20 cellular contexts compared by ENCODE assay signal in genomic region chr5:142438573-142438972, GRCh38.
DNase-seq lines count a peak whose midpoint lies in the region; ATAC-seq and TF ChIP-seq lines count a peak whose summit lies in the region.
"Had no signal": no experiment of that assay in that cellular context is flagged by ENCODE, and none has a peak within 500 bp of the region (broad histone marks: within the 10 kb centered on the region; RNA-seq: fewer than 3 reads in every experiment).

No MANE protein-coding gene starts in this region.

- H3K79me2 ChIP-seq in HCT116 (ENCODE audit: insufficient read depth, low read length) (no peaks in the 10 kb centered on the region), osteoblast (ENCODE audit: insufficient read depth, low read length) (no peaks in the 10 kb centered on the region)

- peaks cover 63% of the 10 kb centered on the region for H3K4me1 Mint-ChIP-seq in nephron
- H3K4me1 Mint-ChIP-seq: memory B cell had no signal

- DNase-seq in HCT116 (ENCODE audit: low read depth, low spot score) (no peak), fibroblast of mammary gland (ENCODE audit: low read depth) (peak; percentile 62), upper lobe of left lung (no peak), posterior vena cava (ENCODE audit: low spot score) (no peak), osteoblast (ENCODE audit: insufficient read length, low spot score, missing footprints) (no peak), NCI-H1436 treated with DMSO at 0.1 percent for 48 hours (lab: John Stamatoyannopoulos, UW) (no peak)
- DNase-seq: amygdala; BE2C; effector CD4-positive, alpha-beta T cell; GOT3; natural killer cell; NCI-H1105; NCI-H524; OCI-M1; SIG-M5; stimulated activated naive B cell treated with anti-CD40 and anti-IgM and Interleukin-4, amounts not matched to agents 10 μg/mL and 1 μg/mL and 100 μg/mL, for 72 hours; tibial artery had no signal

- RAD21 ChIA-PET in HCT116 (lab: Charles Lee; ENCODE audit: low non-redundant PET in 1 of 2, low total read pairs in 2 of 2, uncharacterized antibody in 2 of 2, unreplicated experiment in 2 of 2) = no interaction called here

- TF ChIP-seq EP300 in upper lobe of left lung (IDR thresholded peaks at IDR 0.05) = no peak

- no peak for TF ChIP-seq RAD21 in HCT116 (IDR thresholded peaks at IDR 0.05; ENCODE audit: low read depth)

- peaks cover 4% of the 10 kb centered on the region for H3K27me3 Mint-ChIP-seq in nephron (ENCODE audit: low read depth)

- TF ChIP-seq POLR2A in HCT116 (IDR thresholded peaks at IDR 0.05; ENCODE audit: borderline replicate concordance, extremely low read depth, insufficient read depth, insufficient read length) = no peak
- TF ChIP-seq POLR2A in upper lobe of left lung (IDR thresholded peaks at IDR 0.05) = no peak

- POLR2A ChIA-PET in HCT116 (lab: Charles Lee) = interaction anchor here (1.1 to 1.3 kb wide), 2 partner anchors 75 to 82 kb away, joined by 3 to 10 read pairs; no protein-coding TSS in a partner anchor

- H3K4me3 ChIP-seq in HCT116 (replicated peaks in 1 of 2; ENCODE audit: low read depth in 1 of 2, low read length in 2 of 2) (no peak overlapping the region), fibroblast of mammary gland (ENCODE audit: control insufficient read depth, low read depth, low read length) (no peak overlapping the region), upper lobe of left lung (no peak overlapping the region), osteoblast (ENCODE audit: insufficient read depth, low read length) (no peak overlapping the region)
- H3K4me3 ChIP-seq: esophagus muscularis mucosa, tibial artery had no signal

- peak overlapping the region; percentile 8; the same call in 1 of the 2 replicates for H3K4me2 ChIP-seq in HCT116 (ENCODE audit: low read length)
- H3K4me2 ChIP-seq in osteoblast (ENCODE audit: insufficient read depth, low read length) = no peak overlapping the region

- H3K36me3 Mint-ChIP-seq in nephron (ENCODE audit: low read depth) = no peaks in the 10 kb centered on the region
- H3K36me3 Mint-ChIP-seq: memory B cell; natural killer cell; stimulated activated naive B cell treated with anti-CD40 and anti-IgM and Interleukin-4, amounts not matched to agents 10 μg/mL and 1 μg/mL and 100 μg/mL, for 72 hours had no signal

- H3K9me2 ChIP-seq in HCT116 (ENCODE audit: insufficient read depth) = no peaks in the 10 kb centered on the region

- no peaks in the 10 kb centered on the region for H3K9me3 Mint-ChIP-seq in nephron
- H3K9me3 Mint-ChIP-seq: memory B cell; natural killer cell; stimulated activated naive B cell treated with anti-CD40 and anti-IgM and Interleukin-4, amounts not matched to agents 10 μg/mL and 1 μg/mL and 100 μg/mL, for 72 hours had no signal

- H3K9me3 ChIP-seq in HCT116 (ENCODE audit: control insufficient read depth in 1 of 2, insufficient read depth in 1 of 2, low read depth in 1 of 2, low read length in 2 of 2) (no peaks in the 10 kb centered on the region), upper lobe of left lung (no peaks in the 10 kb centered on the region), osteoblast (ENCODE audit: low read depth, low read length) (no peaks in the 10 kb centered on the region)
- H3K9me3 ChIP-seq: BE2C, esophagus muscularis mucosa, tibial artery had no signal

- no peak overlapping the region for H3K27ac ChIP-seq in HCT116 (ENCODE audit: low read depth, low read length)
- peak overlapping the region in 3 of 4 donors; percentile 33 to 48 (median 43) for H3K27ac ChIP-seq in upper lobe of left lung
- no peak overlapping the region for H3K27ac ChIP-seq in osteoblast (ENCODE audit: low read depth, low read length)
- H3K27ac ChIP-seq: tibial artery had no signal

- WGBS in upper lobe of left lung, 2 donors = 76 to 83% methylated on average over 2 of the region's 2 CpGs

- H3K4me3 Mint-ChIP-seq in nephron = peak overlapping the region in 1 of 3 experiments; percentile 10
- H3K4me3 Mint-ChIP-seq: memory B cell; natural killer cell; stimulated activated naive B cell treated with anti-CD40 and anti-IgM and Interleukin-4, amounts not matched to agents 10 μg/mL and 1 μg/mL and 100 μg/mL, for 72 hours had no signal

- peak overlapping the region; percentile 5; the same call in 1 of the 2 replicates for H3K9ac ChIP-seq in HCT116 (ENCODE audit: low read length)

- H2AFZ ChIP-seq in HCT116 (ENCODE audit: low read depth, low read length, poor library complexity, severe bottlenecking) (no peak overlapping the region), osteoblast (ENCODE audit: low read length) (no peak overlapping the region)

- H3K27ac Mint-ChIP-seq in nephron = peak overlapping the region in 2 of 3 experiments; percentile 26 to 34
- H3K27ac Mint-ChIP-seq: memory B cell; natural killer cell; stimulated activated naive B cell treated with anti-CD40 and anti-IgM and Interleukin-4, amounts not matched to agents 10 μg/mL and 1 μg/mL and 100 μg/mL, for 72 hours had no signal

- H3K36me3 ChIP-seq in HCT116 (ENCODE audit: control insufficient read depth in 1 of 2, insufficient read depth in 2 of 2, low read length in 2 of 2) = no peaks in the 10 kb centered on the region
- no peaks in the 10 kb centered on the region for H3K36me3 ChIP-seq in upper lobe of left lung
- H3K36me3 ChIP-seq in osteoblast (ENCODE audit: insufficient read depth, low read length) = no peaks in the 10 kb centered on the region
- H3K36me3 ChIP-seq: BE2C, esophagus muscularis mucosa, tibial artery had no signal

- intact Hi-C loops in HCT116 (cut with micrococcal nuclease) (no loop called here), posterior vena cava (cut with DNase I) (loop anchor here in 1 of 2 donors (10.0 kb wide), 1 partner anchor 74 kb away; no protein-coding TSS in a partner anchor)

- no peak for ATAC-seq in HCT116
- no peak for ATAC-seq in upper lobe of left lung (ENCODE audit: low FRiP score in 2 of 2)
- ATAC-seq: natural killer cell; stimulated activated naive B cell treated with anti-CD40 and anti-IgM and Interleukin-4, amounts not matched to agents 10 μg/mL and 1 μg/mL and 100 μg/mL, for 72 hours had no signal

- no peak for TF ChIP-seq CTCF in HCT116 (IDR thresholded peaks at IDR 0.05 in 2 of 3, conservative IDR thresholded peaks at IDR 0.05 in 1 of 3; ENCODE audit: borderline replicate concordance in 1 of 3, insufficient read depth in 1 of 3, low read depth in 2 of 3, low read length in 2 of 3)
- TF ChIP-seq CTCF in fibroblast of mammary gland (conservative IDR thresholded peaks at IDR 0.05; ENCODE audit: control insufficient read depth, insufficient read depth, low read depth, low read length) = no peak
- TF ChIP-seq CTCF in nephron (IDR thresholded peaks at IDR 0.05; ENCODE audit: unreplicated experiment in 3 of 3) = no peak
- TF ChIP-seq CTCF in upper lobe of left lung (IDR thresholded peaks at IDR 0.05) = no peak
- TF ChIP-seq CTCF in osteoblast (IDR thresholded peaks at IDR 0.05; ENCODE audit: extremely low read depth, low read depth, low read length) = no peak

- H4K20me1 ChIP-seq in HCT116 (ENCODE audit: insufficient read depth) (no peaks in the 10 kb centered on the region), osteoblast (ENCODE audit: insufficient read depth, low read length) (no peaks in the 10 kb centered on the region)

- CTCF ChIA-PET in HCT116 (lab: Charles Lee) = interaction anchor here (1.0 kb wide), 1 partner anchor 110 kb away, joined by 4 read pairs; no protein-coding TSS in a partner anchor

- peaks cover 79 to 88% of the 10 kb centered on the region in 2 experiments for H3K4me1 ChIP-seq in HCT116 (ENCODE audit: control insufficient read depth in 1 of 2, insufficient read depth in 2 of 2, low read length in 2 of 2)
- peaks cover under 1 to 24% (median 5%) of the 10 kb centered on the region in 4 donors for H3K4me1 ChIP-seq in upper lobe of left lung
- peaks cover 8% of the 10 kb centered on the region for H3K4me1 ChIP-seq in osteoblast (ENCODE audit: insufficient read depth, low read length)

- H3K27me3 ChIP-seq in HCT116 (ENCODE audit: insufficient read depth, low read length) (no peaks in the 10 kb centered on the region), upper lobe of left lung (no peaks in the 10 kb centered on the region), osteoblast (ENCODE audit: insufficient read depth, low read length) (no peaks in the 10 kb centered on the region)
- H3K27me3 ChIP-seq: BE2C, esophagus muscularis mucosa, tibial artery had no signal

- BruUV-seq in HCT116 (replicated peaks; lab: Mats Ljungman, UMichigan) = no TSS peak

TF ChIP-seq in HCT116, 20 proteins besides CTCF, POLR2A, EP300 and RAD21:
- no peak for TF ChIP-seq SRF (IDR thresholded peaks at IDR 0.05; ENCODE audit: low read depth)
- TF ChIP-seq TCF7L2 (IDR thresholded peaks at IDR 0.05; ENCODE audit: borderline replicate concordance, extremely low read depth, insufficient read depth, insufficient read length) = no peak
- no peak for TF ChIP-seq CEBPB (IDR thresholded peaks at IDR 0.05; ENCODE audit: low read depth)
- no peak for TF ChIP-seq POLR2AphosphoS5 (IDR thresholded peaks at IDR 0.05; ENCODE audit: low read depth, low read length)
- TF ChIP-seq REST (IDR thresholded peaks at IDR 0.05; ENCODE audit: low read depth) = no peak

Comparison
In these comparisons a context has a peak if more than half of its experiments do, and no peak if none do; other contexts are left out.
1. H3K27ac ChIP-seq: peak in upper lobe of left lung (3 of 4); none in HCT116 (single experiment) and osteoblast (single experiment).